8 cellular contexts compared by ENCODE assay signal in genomic region chr11:44556735-44557409, GRCh38. TPM values are rescaled to one million over a fixed set of nuclear protein-coding genes. Genes with fewer than 3 reads are reported as not detected.
A peak's percentile ranks its signal among the peaks of the same experiment; 100 is the strongest.
DNase-seq lines count a peak whose midpoint lies in the region; ATAC-seq, FAIRE-seq and TF ChIP-seq lines count a peak whose summit lies in the region.

No MANE protein-coding gene starts in this region.

- H3K4me1 ChIP-seq in OCI-LY1 (ENCODE audit: insufficient read depth, low read length, severe bottlenecking), result peaks cover 28% of the 10 kb centered on the region

- H2AFZ ChIP-seq in OCI-LY1 (ENCODE audit: low read length), result no peak overlapping the region

- no peaks in the 10 kb centered on the region for H4K20me1 ChIP-seq in OCI-LY1 (ENCODE audit: insufficient read depth, low read length)

- peak overlapping the region; percentile 8; the same call in 1 of the 2 replicates for H3K4me2 ChIP-seq in OCI-LY1 (ENCODE audit: low read length)

- no peaks in the 10 kb centered on the region for H3K9me2 ChIP-seq in OCI-LY1 (ENCODE audit: low read depth, low read length)

- peak overlapping the region; percentile 26; the same call in 1 of the 2 replicates for H3K9ac ChIP-seq in OCI-LY1 (ENCODE audit: low read length)

- DNase-seq in activated T-cell treated with anti-CD3 and anti-CD28 coated beads, Interleukin-2, amount 50 U/mL, for 48 hours, result peak; percentile 77
- peak; percentile 62 for DNase-seq in fibroblast of mammary gland (ENCODE audit: low read depth)
- peak; percentile 38 for DNase-seq in occipital lobe (lab: John Stamatoyannopoulos, UW)

- FAIRE-seq in G401.6 (lab: Jason Lieb, UNC), result peak; percentile 85

- H3F3A ChIP-seq in OCI-LY1 (ENCODE audit: insufficient read depth, low read length), result no peaks in the 10 kb centered on the region

- no peaks in the 10 kb centered on the region for H3K36me3 ChIP-seq in OCI-LY1 (ENCODE audit: insufficient read depth, low read length)

- ATAC-seq in HG02642 (IDR thresholded peaks at IDR 0.05; ENCODE audit: poor library complexity, unreplicated experiment) (peak; percentile 35), HG02571 (IDR thresholded peaks at IDR 0.05; ENCODE audit: unreplicated experiment) (no peak), GM19324 (IDR thresholded peaks at IDR 0.05; ENCODE audit: low FRiP score, unreplicated experiment) (no peak)

- no peaks in the 10 kb centered on the region for H3K79me2 ChIP-seq in OCI-LY1 (ENCODE audit: insufficient read depth, low read length)

- H3K9me3 ChIP-seq in OCI-LY1 (ENCODE audit: low read length), result no peaks in the 10 kb centered on the region

- H3K27ac ChIP-seq in OCI-LY1 (ENCODE audit: low read depth, low read length, poor library complexity, severe bottlenecking), result peak overlapping the region; percentile 83

- H3K4me3 ChIP-seq in OCI-LY1 (ENCODE audit: low read depth, low read length, poor library complexity, severe bottlenecking), result no peak overlapping the region
- H3K4me3 ChIP-seq in fibroblast of mammary gland (ENCODE audit: control insufficient read depth, low read depth, low read length), result no peak overlapping the region

- no peaks in the 10 kb centered on the region for H3K27me3 ChIP-seq in OCI-LY1 (ENCODE audit: insufficient read depth, low read length)

- TF ChIP-seq CTCF in OCI-LY1 (IDR thresholded peaks at IDR 0.05; ENCODE audit: low read length) (peak; percentile 84), fibroblast of mammary gland (conservative IDR thresholded peaks at IDR 0.05; ENCODE audit: control insufficient read depth, insufficient read depth, low read depth, low read length) (peak; percentile 76)

RNA-seq across cellular contexts. Expression of gene CD82, which starts 8.6 kb away (rescaled TPM):
- total RNA-seq in occipital lobe, result 8.3 TPM
